Comparison of ENCODE assay signal across 22 cellular contexts in the genomic region with DNA sequence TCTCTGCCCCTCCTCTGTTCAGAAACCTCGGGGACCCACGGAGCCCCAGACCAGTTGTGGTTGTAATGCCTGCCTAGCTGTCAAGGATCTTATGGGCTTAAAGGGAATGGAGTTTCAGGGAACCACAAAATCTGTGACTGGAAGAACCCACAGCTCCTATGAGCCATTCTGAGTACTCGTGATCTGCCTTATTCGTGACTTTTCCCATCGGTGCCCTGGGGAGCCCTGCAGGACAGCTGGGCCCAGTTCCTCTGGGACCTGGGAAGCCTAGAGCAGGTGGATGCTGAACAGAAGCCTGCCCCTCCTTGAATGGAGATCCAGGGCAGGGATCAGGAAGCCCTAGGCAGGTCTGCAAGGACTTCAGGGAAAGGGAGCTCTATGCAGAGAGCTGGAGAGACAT.
"Had no signal": no experiment of that assay in that cellular context is flagged by ENCODE, and none has a peak within 500 bp of the region (broad histone marks: within the 10 kb centered on the region; RNA-seq: fewer than 3 reads in every experiment).

No MANE protein-coding gene starts in this region.

- H3K4me1 ChIP-seq: esophagus squamous epithelium, gastroesophageal sphincter, left ventricle myocardium inferior, lower lobe of right lung, parathyroid adenoma, prostate gland, right lobe of liver, spleen, suprapubic skin, thyroid gland, uterus had no signal

- H3K27me3 ChIP-seq: esophagus squamous epithelium, gastroesophageal sphincter, hepatocyte, right lobe of liver, suprapubic skin, thyroid gland, uterus had no signal

- H3K79me2 ChIP-seq: hepatocyte, parathyroid adenoma had no signal

- H3K4me2 ChIP-seq: hepatocyte had no signal

- H3K9me3 ChIP-seq: esophagus squamous epithelium, gastroesophageal sphincter, left ventricle myocardium inferior, lower lobe of right lung, mucosa of descending colon, prostate gland, right lobe of liver, spleen, suprapubic skin, thyroid gland, uterus had no signal

- H3K4me3 ChIP-seq: esophagus squamous epithelium, gastroesophageal sphincter, hepatocyte, left ventricle myocardium inferior, lower lobe of right lung, mucosa of descending colon, prostate gland, right lobe of liver, spleen, suprapubic skin, thyroid gland, uterus had no signal

- H3K9ac ChIP-seq: parathyroid adenoma had no signal

- H3K36me3 ChIP-seq: esophagus squamous epithelium, left ventricle myocardium inferior, lower lobe of right lung, prostate gland, right lobe of liver, spleen, suprapubic skin, uterus had no signal

- H3K27ac ChIP-seq: esophagus squamous epithelium, gastroesophageal sphincter, hepatocyte, left ventricle myocardium inferior, lower lobe of right lung, parathyroid adenoma, prostate gland, right lobe of liver, spleen, suprapubic skin, thyroid gland, uterus had no signal

- ATAC-seq: gastroesophageal sphincter; left cardiac atrium; lower lobe of right lung; mucosa of descending colon; natural killer cell treated with Interleukin-12 subunit alpha and Interleukin-12 subunit beta and Interleukin-15 and Interleukin-18, amount 100 ng/mL, for 72 hours; right lobe of liver had no signal

- DNase-seq: esophagus squamous epithelium; foreskin fibroblast; head of caudate nucleus; kidney; left cardiac atrium; left ventricle myocardium inferior; lower lobe of right lung; mucosa of descending colon; right lobe of liver; spleen; stimulated activated CD4-positive, alpha-beta T cell treated with anti-CD3 and anti-CD28 coated beads, Interleukin-15, amount 100 ng/mL, for 24 hours; stimulated activated CD4-positive, alpha-beta T cell treated with anti-CD3 and anti-CD28 coated beads, Interleukin-1b, Interleukin-23, amount 100 ng/mL, for 48 hours; stimulated activated CD4-positive, alpha-beta T cell treated with anti-CD3 and anti-CD28 coated beads, Interleukin-4, amount 100 ng/mL, for 4 hours; stimulated activated naive CD4-positive, alpha-beta T cell; thyroid gland; uterus had no signal

- H2AFZ ChIP-seq: hepatocyte, parathyroid adenoma had no signal
